Comparison of ENCODE assay signal across 20 cellular contexts in genomic region chr6:99712560-99712959, GRCh38.
"Had no signal": no experiment of that assay in that cellular context is flagged by ENCODE, and none has a peak within 500 bp of the region (broad histone marks: within the 10 kb centered on the region; RNA-seq: fewer than 3 reads in every experiment).

No MANE protein-coding gene starts in this region.

- H3K36me3 ChIP-seq: colonic mucosa had no signal

- ATAC-seq: activated T-helper 17 cell treated with anti-CD3 and anti-CD28 coated beads, Interleukin-2, amount 50 U/mL, for 72 hours; T-helper 17 cell had no signal

- DNase-seq: activated CD4-positive, alpha-beta memory T cell treated with anti-CD3 and anti-CD28 coated beads for 36 hours; activated CD4-positive, alpha-beta T cell treated with anti-CD3 and anti-CD28 coated beads, Interleukin-2, amount 10 ng/mL, durations not matched to agents 7 days and 5 days; activated CD4-positive, CD25-positive, alpha-beta regulatory T cell; activated gamma-delta T cell treated with Interleukin-2 at 50 U/mL for 16 hours; activated naive CD4-positive, alpha-beta T cell treated with anti-CD3 and anti-CD28 coated beads, Interleukin-2, amount 10 ng/mL, durations not matched to agents 7 days and 5 days; activated naive CD8-positive, alpha-beta T cell treated with anti-CD3 and anti-CD28 coated beads for 36 hours; activated T-cell treated with anti-CD3 and anti-CD28 coated beads for 4 hours; activated T-cell treated with anti-CD3 and anti-CD28 coated beads, Interleukin-2, amount 50 U/mL, for 48 hours; anterior cingulate cortex; colonic mucosa; KG1; NCI-H1048; NCI-H1694; NCI-H2029; NCI-H345; NCI-H510A treated with DMSO at 0.1 percent for 48 hours; SIG-M5; T-helper 17 cell; T-helper 9 cell had no signal

- H3K4me1 ChIP-seq: colonic mucosa had no signal

- H3K36me3 Mint-ChIP-seq: activated CD4-positive, alpha-beta memory T cell treated with anti-CD3 and anti-CD28 coated beads for 36 hours; activated naive CD4-positive, alpha-beta T cell treated with anti-CD3 and anti-CD28 coated beads, Interleukin-2, amount 10 ng/mL, durations not matched to agents 7 days and 5 days; activated naive CD8-positive, alpha-beta T cell treated with anti-CD3 and anti-CD28 coated beads for 36 hours had no signal

- H3K4me1 Mint-ChIP-seq: activated CD4-positive, alpha-beta T cell treated with anti-CD3 and anti-CD28 coated beads, Interleukin-2, amount 10 ng/mL, durations not matched to agents 7 days and 5 days; activated naive CD4-positive, alpha-beta T cell treated with anti-CD3 and anti-CD28 coated beads, Interleukin-2, amount 10 ng/mL, durations not matched to agents 7 days and 5 days; activated naive CD8-positive, alpha-beta T cell treated with anti-CD3 and anti-CD28 coated beads for 36 hours; activated T-helper 17 cell treated with anti-CD3 and anti-CD28 coated beads, Interleukin-2, amount 50 U/mL, for 72 hours; T-helper 17 cell had no signal

- H3K27me3 Mint-ChIP-seq: activated naive CD4-positive, alpha-beta T cell treated with anti-CD3 and anti-CD28 coated beads, Interleukin-2, amount 10 ng/mL, durations not matched to agents 7 days and 5 days had no signal

- H3K27ac Mint-ChIP-seq: activated CD4-positive, alpha-beta memory T cell treated with anti-CD3 and anti-CD28 coated beads for 36 hours; activated CD4-positive, alpha-beta T cell treated with anti-CD3 and anti-CD28 coated beads, Interleukin-2, amount 10 ng/mL, durations not matched to agents 7 days and 5 days; activated naive CD4-positive, alpha-beta T cell treated with anti-CD3 and anti-CD28 coated beads, Interleukin-2, amount 10 ng/mL, durations not matched to agents 7 days and 5 days; activated naive CD8-positive, alpha-beta T cell treated with anti-CD3 and anti-CD28 coated beads for 36 hours; activated T-helper 17 cell treated with anti-CD3 and anti-CD28 coated beads, Interleukin-2, amount 50 U/mL, for 72 hours; T-helper 17 cell had no signal

- H3K4me3 ChIP-seq: colonic mucosa had no signal

- H3K4me3 Mint-ChIP-seq: activated CD4-positive, alpha-beta memory T cell treated with anti-CD3 and anti-CD28 coated beads for 36 hours; activated CD4-positive, alpha-beta T cell treated with anti-CD3 and anti-CD28 coated beads, Interleukin-2, amount 10 ng/mL, durations not matched to agents 7 days and 5 days; activated naive CD4-positive, alpha-beta T cell treated with anti-CD3 and anti-CD28 coated beads, Interleukin-2, amount 10 ng/mL, durations not matched to agents 7 days and 5 days; activated naive CD8-positive, alpha-beta T cell treated with anti-CD3 and anti-CD28 coated beads for 36 hours; activated T-helper 17 cell treated with anti-CD3 and anti-CD28 coated beads, Interleukin-2, amount 50 U/mL, for 72 hours; T-helper 17 cell had no signal

- H3K9me3 Mint-ChIP-seq: activated CD4-positive, alpha-beta T cell treated with anti-CD3 and anti-CD28 coated beads, Interleukin-2, amount 10 ng/mL, durations not matched to agents 7 days and 5 days; activated naive CD4-positive, alpha-beta T cell treated with anti-CD3 and anti-CD28 coated beads, Interleukin-2, amount 10 ng/mL, durations not matched to agents 7 days and 5 days had no signal

- H3K27ac ChIP-seq: colonic mucosa had no signal

- H3K27me3 ChIP-seq: colonic mucosa had no signal
